In genomic region chr9:99169086-99169485, GRCh38 we compare ENCODE assay signal across 18 cellular contexts.
"Had no signal": no experiment of that assay in that cellular context is flagged by ENCODE, and none has a peak within 500 bp of the region (broad histone marks: within the 10 kb centered on the region; RNA-seq: fewer than 3 reads in every experiment).

No MANE protein-coding gene starts in this region.

- H3K4me3 ChIP-seq: body of pancreas, left ventricle myocardium inferior, psoas muscle, vagina had no signal

- DNase-seq: activated CD4-positive, alpha-beta T cell treated with anti-CD3 and anti-CD28 coated beads, Interleukin-2, amount 10 ng/mL, durations not matched to agents 24 days and 14 days; activated CD8-positive, alpha-beta T cell treated with anti-CD3 and anti-CD28 coated beads for 36 hours; activated naive CD4-positive, alpha-beta T cell treated with anti-CD3 and anti-CD28 coated beads for 36 hours; activated T-cell treated with anti-CD3 and anti-CD28 coated beads, Interleukin-2, amount 50 U/mL, for 4 hours; body of pancreas; effector memory CD8-positive, alpha-beta T cell; foreskin fibroblast; glutamatergic neuron; hypothalamus; kidney glomerular epithelial cell; left ventricle myocardium inferior; mammary epithelial cell; psoas muscle; right cardiac atrium; stimulated activated naive CD8-positive, alpha-beta T cell treated with anti-CD3 and anti-CD28 coated beads, Interleukin-15, amount 100 ng/mL, for 72 hours; T-helper 9 cell; trophoblast cell had no signal

- H3K36me3 ChIP-seq: left ventricle myocardium inferior, vagina had no signal

- H3K4me1 ChIP-seq: left ventricle myocardium inferior, psoas muscle, vagina had no signal

- H3K27ac ChIP-seq: body of pancreas, left ventricle myocardium inferior, psoas muscle, vagina had no signal

- H3K9me3 ChIP-seq: body of pancreas, left ventricle myocardium inferior, psoas muscle, vagina had no signal
